12 cellular contexts compared by ENCODE assay signal in genomic region chr15:67523337-67523736, GRCh38.
DNase-seq lines count a peak whose midpoint lies in the region; ATAC-seq and TF ChIP-seq lines count a peak whose summit lies in the region.
"Had no signal": no experiment of that assay in that cellular context is flagged by ENCODE, and none has a peak within 500 bp of the region (broad histone marks: within the 10 kb centered on the region; RNA-seq: fewer than 3 reads in every experiment).

No MANE protein-coding gene starts in this region.

- TF ChIP-seq CTCF in AG10803 (conservative IDR thresholded peaks at IDR 0.05; ENCODE audit: low read length) (no peak), GM20000 (IDR thresholded peaks at IDR 0.05; ENCODE audit: extremely low read depth, missing control alignments) (no peak)

- H3K27me3 Mint-ChIP-seq in activated naive CD8-positive, alpha-beta T cell, result no peaks in the 10 kb centered on the region
- H3K27me3 Mint-ChIP-seq: dendritic cell treated with granulocyte-macrophage colony-stimulating factor and Interleukin-4, amounts not matched to agents 40 ng/mL and 50 ng/mL, for 4 days had no signal

- H3K4me3 Mint-ChIP-seq in activated naive CD8-positive, alpha-beta T cell, result peak overlapping the region; percentile 95

- H3K27ac Mint-ChIP-seq in activated naive CD8-positive, alpha-beta T cell, result no peak overlapping the region

- DNase-seq in AG10803 (ENCODE audit: low read depth), result no peak
- peak in 1 of 2 experiments; percentile 34 for DNase-seq in HAP-1 (ENCODE audit: low spot score in 2 of 2)
- DNase-seq in NCI-H1436 treated with DMSO at 0.1 percent for 48 hours (lab: John Stamatoyannopoulos, UW), result no peak
- no peak for DNase-seq in GM20000 (ENCODE audit: low spot score)
- no peak for DNase-seq in T-helper 1 cell
- DNase-seq: NCI-H774; stimulated activated CD4-positive, alpha-beta T cell treated with anti-CD3 and anti-CD28 coated beads, Interleukin-2, amount 100 ng/mL, for 24 hours; substantia nigra had no signal

- ATAC-seq in GM21360 (IDR thresholded peaks at IDR 0.05; ENCODE audit: unreplicated experiment), result no peak

- no peaks in the 10 kb centered on the region for H3K36me3 Mint-ChIP-seq in activated naive CD8-positive, alpha-beta T cell

- H3K4me1 ChIP-seq in HAP-1, result peaks cover 36% of the 10 kb centered on the region
- H3K4me1 ChIP-seq in muscle layer of colon (ENCODE audit: insufficient read depth, low read length), result peaks cover 18% of the 10 kb centered on the region

- in situ Hi-C loops in HAP-1 (cut with MboI; ENCODE audit: low sequenced_read_pairs), result no loop called here

- peaks cover 5% of the 10 kb centered on the region; the same call in 1 of the 2 replicates for H3K36me3 ChIP-seq in HAP-1 (replicated peaks)
- peaks cover 12% of the 10 kb centered on the region for H3K36me3 ChIP-seq in muscle layer of colon (ENCODE audit: insufficient read depth, low read length)

- H3K9me3 Mint-ChIP-seq in activated naive CD8-positive, alpha-beta T cell (ENCODE audit: low read depth), result no peaks in the 10 kb centered on the region
- H3K9me3 Mint-ChIP-seq: dendritic cell treated with granulocyte-macrophage colony-stimulating factor and Interleukin-4, amounts not matched to agents 40 ng/mL and 50 ng/mL, for 4 days had no signal

- H3K27me3 ChIP-seq in HAP-1 (ENCODE audit: low read depth), result no peaks in the 10 kb centered on the region
- no peaks in the 10 kb centered on the region for H3K27me3 ChIP-seq in muscle layer of colon (ENCODE audit: control insufficient read depth in 1 of 2, insufficient read depth in 2 of 2, low read length in 2 of 2)

- peak overlapping the region; percentile 87 for H3K4me3 ChIP-seq in AG10803 (ENCODE audit: low read length)
- peak overlapping the region; percentile 53 for H3K4me3 ChIP-seq in HAP-1
- H3K4me3 ChIP-seq in muscle layer of colon (ENCODE audit: low read depth in 1 of 2, low read length in 2 of 2), result peak overlapping the region in 1 of 2 donors; percentile 93

- H3K9me3 ChIP-seq in HAP-1 (no peaks in the 10 kb centered on the region), muscle layer of colon (ENCODE audit: low read length) (no peaks in the 10 kb centered on the region)

- H3K27ac ChIP-seq in muscle layer of colon (ENCODE audit: low read depth, low read length), result no peak overlapping the region

- peaks cover 24% of the 10 kb centered on the region for H3K4me1 Mint-ChIP-seq in activated naive CD8-positive, alpha-beta T cell (ENCODE audit: low read depth)

- H3K9ac ChIP-seq in muscle layer of colon (ENCODE audit: low read length), result peak overlapping the region; percentile 81
